8 cellular contexts compared by ENCODE assay signal in genomic region chr19:47601180-47601904, GRCh38. TPM values are rescaled to one million over a fixed set of nuclear protein-coding genes. Genes with fewer than 3 reads are reported as not detected.
DNase-seq lines count a peak whose midpoint lies in the region; ATAC-seq, FAIRE-seq and TF ChIP-seq lines count a peak whose summit lies in the region.

No MANE protein-coding gene starts in this region.

- no peaks in the 10 kb centered on the region for H3K36me3 Mint-ChIP-seq in activated naive CD8-positive, alpha-beta T cell

- H3K9me3 ChIP-seq in subcutaneous abdominal adipose tissue (ENCODE audit: control insufficient read depth in 5 of 5, low read length in 5 of 5) (no peaks in the 10 kb centered on the region), kidney (ENCODE audit: control insufficient read depth in 1 of 2, low read length in 2 of 2) (no peaks in the 10 kb centered on the region)

- no peak for TF ChIP-seq CTCF in kidney (IDR thresholded peaks at IDR 0.05; ENCODE audit: borderline replicate concordance, extremely low read depth, insufficient read depth)

- H3K4me3 ChIP-seq in subcutaneous abdominal adipose tissue (ENCODE audit: low read depth in 1 of 5, low read length in 5 of 5) (peak overlapping the region; percentile 64 to 83 (median 78)), kidney (ENCODE audit: low read length in 2 of 2) (peak overlapping the region in 1 of 2 donors; percentile 90)

- ATAC-seq in GM19455 (IDR thresholded peaks at IDR 0.05; ENCODE audit: unreplicated experiment), result no peak

- intact Hi-C loops in kidney (cut with DNase I), result no loop called here

- peak; percentile 17 for DNase-seq in activated CD4-positive, alpha-beta T cell treated with anti-CD3 and anti-CD28 coated beads for 48 hours
- no peak for DNase-seq in activated CD4-positive, alpha-beta T cell treated with anti-CD3 and anti-CD28 coated beads, Interleukin-2, amount 50 U/mL, for 48 hours
- DNase-seq in kidney tubule cell (ENCODE audit: low spot score) (peak; percentile 17), kidney (no peak), NCI-H128 (lab: John Stamatoyannopoulos, UW; ENCODE audit: unreplicated experiment) (no peak)

- H3K4me1 Mint-ChIP-seq in activated naive CD8-positive, alpha-beta T cell (ENCODE audit: low read depth), result peaks cover 23% of the 10 kb centered on the region

- H3K9me3 Mint-ChIP-seq in activated naive CD8-positive, alpha-beta T cell (ENCODE audit: low read depth), result no peaks in the 10 kb centered on the region

- H3K4me1 ChIP-seq in subcutaneous abdominal adipose tissue (ENCODE audit: control insufficient read depth in 5 of 5, insufficient read depth in 5 of 5, low read length in 5 of 5) (peaks cover 0 to 41% (median 29%) of the 10 kb centered on the region in 5 donors), kidney (ENCODE audit: control insufficient read depth in 1 of 2, insufficient read depth in 1 of 2, low read depth in 1 of 2, low read length in 2 of 2) (peaks cover 5% of the 10 kb centered on the region in 2 donors)

- H3K27ac Mint-ChIP-seq in activated naive CD8-positive, alpha-beta T cell, result peak overlapping the region; percentile 81

- H3K36me3 ChIP-seq in subcutaneous abdominal adipose tissue (ENCODE audit: control insufficient read depth in 5 of 5, insufficient read depth in 5 of 5, low read length in 5 of 5) (no peaks in the 10 kb centered on the region), kidney (ENCODE audit: control insufficient read depth in 1 of 2, insufficient read depth in 2 of 2, low read length in 2 of 2) (no peaks in the 10 kb centered on the region)

- no peak overlapping the region for H3K9ac ChIP-seq in subcutaneous abdominal adipose tissue (ENCODE audit: low read length in 5 of 5)
- no peak overlapping the region for H3K9ac ChIP-seq in kidney (ENCODE audit: low read length in 2 of 2)

- no peaks in the 10 kb centered on the region for H3K27me3 Mint-ChIP-seq in activated naive CD8-positive, alpha-beta T cell

- FAIRE-seq in kidney (lab: Jason Lieb, UNC), result no peak

- peak overlapping the region; percentile 81 for H3K27ac ChIP-seq in subcutaneous abdominal adipose tissue (ENCODE audit: low read depth, low read length)
- no peak overlapping the region for H3K27ac ChIP-seq in kidney (ENCODE audit: low read depth in 2 of 2, low read length in 2 of 2)

- H3K27me3 ChIP-seq in subcutaneous abdominal adipose tissue (ENCODE audit: control insufficient read depth in 5 of 5, insufficient read depth in 4 of 5, low read length in 5 of 5), result no peaks in the 10 kb centered on the region

- H3K4me3 Mint-ChIP-seq in activated naive CD8-positive, alpha-beta T cell, result peak overlapping the region; percentile 84

RNA-seq across cellular contexts. Expression of gene BICRA, which starts 7.6 kb away (rescaled TPM):
- total RNA-seq in kidney, result 14.7 TPM
- 3.2 TPM for polyA plus RNA-seq in kidney (ENCODE audit: insufficient read depth, low read depth, low replicate concordance)

RNA-seq across cellular contexts. Expression of gene ZNF541, which starts 28.4 kb away (rescaled TPM):
- total RNA-seq in kidney, result 0.69 TPM
- polyA plus RNA-seq in kidney (ENCODE audit: insufficient read depth, low read depth, low replicate concordance), result 0.86 TPM

Comparison
In these comparisons a context has a peak if more than half of its experiments do, and no peak if none do; other contexts are left out.
1. DNase-seq: peak in activated CD4-positive, alpha-beta T cell treated with anti-CD3 and anti-CD28 coated beads for 48 hours (single experiment) and kidney tubule cell (single experiment); none in activated CD4-positive, alpha-beta T cell treated with anti-CD3 and anti-CD28 coated beads, Interleukin-2, amount 50 U/mL, for 48 hours (0 of 2), kidney (single experiment) and NCI-H128 (single experiment).